10 cellular contexts compared by ENCODE assay signal in the genomic region with DNA sequence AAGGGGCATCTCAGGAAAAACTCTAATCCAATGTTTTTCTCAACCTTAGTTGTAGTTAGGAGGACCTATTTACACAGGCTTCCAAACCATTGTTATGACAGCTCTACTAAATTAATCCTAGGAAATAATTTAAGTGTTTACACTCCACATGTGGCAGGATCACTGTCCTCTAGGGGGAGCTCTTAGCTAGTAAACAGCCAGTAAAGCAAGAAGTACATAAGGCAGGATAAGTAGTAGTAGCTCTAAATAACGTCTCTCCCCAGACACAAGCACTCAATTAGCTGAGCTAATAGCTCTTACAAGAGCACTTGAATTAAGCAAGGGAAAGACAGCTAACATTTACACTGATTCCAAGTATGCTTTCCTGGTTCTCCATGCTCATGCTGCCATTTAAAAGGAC. TPM values are rescaled to one million over a fixed set of nuclear protein-coding genes. Genes with fewer than 3 reads are reported as not detected.
DNase-seq lines count a peak whose midpoint lies in the region; ATAC-seq and TF ChIP-seq lines count a peak whose summit lies in the region.
"Had no signal": no experiment of that assay in that cellular context is flagged by ENCODE, and none has a peak within 500 bp of the region (broad histone marks: within the 10 kb centered on the region; RNA-seq: fewer than 3 reads in every experiment).

No MANE protein-coding gene starts in this region.

- H3K27ac ChIP-seq in SU-DHL-6 (ENCODE audit: low read depth, low read length) (no peak overlapping the region), gastrocnemius medialis (no peak overlapping the region)

- no peak overlapping the region for H3K9ac ChIP-seq in SU-DHL-6 (ENCODE audit: low read length)

- no peak overlapping the region for H2AFZ ChIP-seq in SU-DHL-6 (ENCODE audit: low read depth, low read length, severe bottlenecking)

- POLR2A ChIA-PET in BJ (lab: Charles Lee), result no interaction called here

- H3K4me3 ChIP-seq in BJ (ENCODE audit: low read depth, low read length), result no peak overlapping the region
- no peak overlapping the region for H3K4me3 ChIP-seq in GM12875 (ENCODE audit: low read depth, low read length)
- no peak overlapping the region for H3K4me3 ChIP-seq in SU-DHL-6 (ENCODE audit: insufficient read depth, low read length, poor library complexity, severe bottlenecking)
- H3K4me3 ChIP-seq in gastrocnemius medialis, result no peak overlapping the region

- no peaks in the 10 kb centered on the region for H3K4me1 ChIP-seq in gastrocnemius medialis

- H3K27me3 Mint-ChIP-seq in immature natural killer cell (ENCODE audit: low read depth in 3 of 3), result peaks cover 0 to 11% (median 4%) of the 10 kb centered on the region in 3 donors

- no peaks in the 10 kb centered on the region for H3K9me2 ChIP-seq in SU-DHL-6 (replicated peaks; ENCODE audit: insufficient read depth, low read length)

- no peak overlapping the region for H3K4me2 ChIP-seq in SU-DHL-6 (ENCODE audit: low read depth, low read length, poor library complexity, severe bottlenecking)

- H3F3A ChIP-seq in SU-DHL-6 (ENCODE audit: insufficient read depth), result no peaks in the 10 kb centered on the region

- H3K36me3 Mint-ChIP-seq in immature natural killer cell, result no peaks in the 10 kb centered on the region
- H3K36me3 Mint-ChIP-seq: mesothelial cell of epicardium had no signal

- H3K27me3 ChIP-seq in BJ (ENCODE audit: control insufficient read depth, insufficient read depth, low read length) (no peaks in the 10 kb centered on the region), SU-DHL-6 (ENCODE audit: low read length) (no peaks in the 10 kb centered on the region), gastrocnemius medialis (peaks cover 0 to 1% (median 0%) of the 10 kb centered on the region in 3 donors)

- H3K4me1 Mint-ChIP-seq in immature natural killer cell, result no peaks in the 10 kb centered on the region

- H3K9me3 ChIP-seq in SU-DHL-6 (ENCODE audit: insufficient read depth, low read length), result no peaks in the 10 kb centered on the region
- H3K9me3 ChIP-seq in gastrocnemius medialis, result no peaks in the 10 kb centered on the region

- CTCF ChIA-PET in BJ (lab: Yijun Ruan, JAX), result interaction anchor here (1.5 to 3.0 kb wide), 3 partner anchors 12 to 708 kb away, joined by 4 to 21 read pairs (median 11); no protein-coding TSS in a partner anchor

- H3K4me3 Mint-ChIP-seq in immature natural killer cell, result no peak overlapping the region
- H3K4me3 Mint-ChIP-seq: mesothelial cell of epicardium had no signal

- no peaks in the 10 kb centered on the region for H3K9me3 Mint-ChIP-seq in immature natural killer cell

- TF ChIP-seq CTCF in BJ (IDR thresholded peaks at IDR 0.05; ENCODE audit: insufficient read depth, low read depth, low read length) (peak; percentile 41; the same call in 1 of the 2 replicates), GM12875 (IDR thresholded peaks at IDR 0.05; ENCODE audit: borderline replicate concordance, insufficient read depth, low read depth, low read length) (peak; percentile 48; the same call in 1 of the 2 replicates), SU-DHL-6 (IDR thresholded peaks at IDR 0.05; ENCODE audit: insufficient read depth, low read length, poor library complexity, severe bottlenecking) (peak; percentile 26), gastrocnemius medialis (IDR thresholded peaks at IDR 0.05 in 4 of 5, conservative IDR thresholded peaks at IDR 0.05 in 1 of 5) (no peak)

- TF ChIP-seq POLR2A in GM18505 (IDR thresholded peaks at IDR 0.05; ENCODE audit: borderline replicate concordance, extremely low read depth, insufficient read depth, insufficient read length) (no peak), gastrocnemius medialis (IDR thresholded peaks at IDR 0.05) (no peak)

- H3K27ac Mint-ChIP-seq in immature natural killer cell, result no peak overlapping the region
- H3K27ac Mint-ChIP-seq: mesothelial cell of epicardium had no signal

- DNase-seq in BJ (ENCODE audit: low read depth), result no peak
- DNase-seq in immature natural killer cell, result peak in 2 of 3 donors; percentile 10
- DNase-seq in gastrocnemius medialis, result no peak
- no peak for DNase-seq in kidney glomerular epithelial cell (lab: John Stamatoyannopoulos, UW)
- DNase-seq: NCI-H226 had no signal

- no peak for ATAC-seq in GM18505 (IDR thresholded peaks at IDR 0.05; ENCODE audit: unreplicated experiment)
- no peak for ATAC-seq in esophagus mucosa
- no peak for ATAC-seq in gastrocnemius medialis

- intact Hi-C loops in gastrocnemius medialis (cut with DNase I; ENCODE audit: low total_unique reads), result no loop called here

- no peaks in the 10 kb centered on the region for H3K36me3 ChIP-seq in BJ (ENCODE audit: control insufficient read depth, insufficient read depth, low read length)
- H3K36me3 ChIP-seq in SU-DHL-6 (ENCODE audit: low read length), result no peaks in the 10 kb centered on the region
- no peaks in the 10 kb centered on the region for H3K36me3 ChIP-seq in gastrocnemius medialis

- in situ Hi-C loops in gastrocnemius medialis (cut with MboI; ENCODE audit: low sequenced_read_pairs in 4 of 4), result no loop called here

- H4K20me1 ChIP-seq in SU-DHL-6 (ENCODE audit: low read depth, low read length), result no peaks in the 10 kb centered on the region

- H3K79me2 ChIP-seq in SU-DHL-6 (ENCODE audit: insufficient read depth, low read length), result no peaks in the 10 kb centered on the region

RNA-seq across cellular contexts. Expression of gene NUDT11, which starts 37.3 kb away (rescaled TPM):
- polyA plus RNA-seq in BJ (2011; rRNA removed) (5.6 and 7.7 TPM in 2 replicates), immature natural killer cell (1 to 10 TPM; 3.8 to 8.9 (median 5.6) TPM)
- polyA minus RNA-seq in BJ (2011; rRNA and poly(A)+ RNA removed), result 2.8 and 3.0 TPM in 2 replicates
- total RNA-seq in esophagus mucosa (0.96 TPM), gastrocnemius medialis (under 1 TPM in 1 of 4 donors, not detected in 3; 0.49 TPM)

Comparison
In these comparisons a context has a peak if more than half of its experiments do, and no peak if none do; other contexts are left out.
1. DNase-seq: peak in immature natural killer cell (2 of 3); none in BJ (single experiment), gastrocnemius medialis (0 of 2) and kidney glomerular epithelial cell (single experiment).
2. CTCF ChIP-seq: peak in BJ (single experiment), GM12875 (single experiment) and SU-DHL-6 (single experiment); none in gastrocnemius medialis (0 of 5).